Comparison of ENCODE assay signal across 8 cellular contexts in the genomic region with DNA sequence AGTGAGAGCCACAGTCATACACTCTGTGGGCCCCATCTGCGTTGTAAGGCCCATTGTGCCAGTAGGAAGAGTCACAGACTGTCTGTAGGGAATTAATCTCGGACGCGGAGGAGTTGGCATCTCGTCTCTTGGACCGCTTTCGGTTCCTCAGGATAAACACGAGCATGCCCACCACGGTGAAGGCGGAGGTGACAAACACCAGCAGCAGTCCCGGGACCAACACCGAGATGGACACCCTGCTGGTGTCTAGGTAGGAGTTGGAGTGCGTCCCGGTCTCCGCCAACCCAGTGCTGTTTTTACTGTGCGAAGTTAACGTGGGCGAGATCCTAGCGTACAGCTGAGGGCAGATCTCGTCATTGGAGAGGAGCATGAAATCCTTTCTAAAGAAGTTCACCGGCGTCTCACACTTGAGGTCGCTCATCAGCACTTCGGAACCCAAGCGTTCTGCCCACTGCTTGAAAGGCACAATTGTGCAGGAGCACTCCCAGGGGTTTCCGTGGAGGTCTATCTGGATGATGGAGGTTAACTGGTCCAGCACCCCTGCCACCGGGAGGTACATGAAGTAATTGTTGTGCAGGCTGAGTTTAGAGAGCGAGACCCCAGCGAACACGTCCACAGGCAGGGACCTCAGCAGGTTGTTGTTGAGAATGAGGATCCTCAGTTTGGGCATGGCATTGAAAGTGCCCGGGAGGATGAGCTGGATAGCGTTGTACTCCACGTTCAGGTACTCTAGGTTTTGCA. TPM values are rescaled to one million over a fixed set of nuclear protein-coding genes. Genes with fewer than 3 reads are reported as not detected.
DNase-seq lines count a peak whose midpoint lies in the region; ATAC-seq and TF ChIP-seq lines count a peak whose summit lies in the region.
"Had no signal": no experiment of that assay in that cellular context is flagged by ENCODE, and none has a peak within 500 bp of the region (broad histone marks: within the 10 kb centered on the region; RNA-seq: fewer than 3 reads in every experiment).

No MANE protein-coding gene starts in this region.

- dilution Hi-C loops in IMR-90 (cut with HindIII; ENCODE audit: low sequenced_read_pairs, unreplicated experiment): no loop called here

- H3K4me3 ChIP-seq in IMR-90 (ENCODE audit: insufficient read depth, low read depth, low read length) (peak overlapping the region; percentile 41), brain microvascular endothelial cell (ENCODE audit: low read depth, low read length) (peak overlapping the region; percentile 62)
- H3K4me3 ChIP-seq: colonic mucosa had no signal

- no peak overlapping the region for H2AK5ac ChIP-seq in IMR-90 (ENCODE audit: low read depth, low read length)

- H2BK5ac ChIP-seq in IMR-90 (ENCODE audit: low read depth, low read length, poor library complexity, severe bottlenecking): no peak overlapping the region

- H3K4me1 ChIP-seq in IMR-90 (ENCODE audit: control insufficient read depth, insufficient read depth, low read length): no peaks in the 10 kb centered on the region
- H3K4me1 ChIP-seq: colonic mucosa had no signal

- no peak overlapping the region for H2AK9ac ChIP-seq in IMR-90 (replicated peaks; ENCODE audit: low read depth, low read length, poor library complexity)

- H4K5ac ChIP-seq in IMR-90 (ENCODE audit: low read depth, low read length): no peak overlapping the region

- H3K9me1 ChIP-seq in IMR-90 (ENCODE audit: insufficient read depth, low read length): no peaks in the 10 kb centered on the region

- no peaks in the 10 kb centered on the region for H4K20me1 ChIP-seq in IMR-90 (ENCODE audit: insufficient read depth, low read length)

- H3K27me3 ChIP-seq in IMR-90 (ENCODE audit: control insufficient read depth, insufficient read depth, low read length): peaks cover 17% of the 10 kb centered on the region
- H3K27me3 ChIP-seq in brain microvascular endothelial cell (replicated peaks): peaks cover 8% of the 10 kb centered on the region
- H3K27me3 ChIP-seq: colonic mucosa had no signal

- no peak overlapping the region for H2BK120ac ChIP-seq in IMR-90 (ENCODE audit: low read depth, low read length)

- no peak overlapping the region for H3K27ac ChIP-seq in IMR-90 (ENCODE audit: insufficient read depth, low read length)
- H3K27ac ChIP-seq in brain microvascular endothelial cell: no peak overlapping the region
- H3K27ac ChIP-seq: colonic mucosa had no signal

- no peak for TF ChIP-seq RAD21 in IMR-90 (IDR thresholded peaks at IDR 0.05; ENCODE audit: low read length)

- no peak overlapping the region for H2BK20ac ChIP-seq in IMR-90 (ENCODE audit: low read depth, low read length)

- in situ Hi-C loops in IMR-90 (cut with MboI; ENCODE audit: low sequenced_read_pairs): no loop called here
- in situ Hi-C loops in brain microvascular endothelial cell (cut with HindIII; ENCODE audit: low pct_ligation_motif_present, low sequenced_read_pairs): no loop called here

- no peak overlapping the region for H3K9ac ChIP-seq in IMR-90 (ENCODE audit: low read depth, low read length)

- no peak overlapping the region for H4K91ac ChIP-seq in IMR-90 (ENCODE audit: insufficient read depth, low read depth, low read length)

- CTCF ChIA-PET in IMR-90 (lab: Yijun Ruan, JAX): no interaction called here

- H2AFZ ChIP-seq in IMR-90 (replicated peaks; ENCODE audit: low read length, poor library complexity): peak overlapping the region; percentile 81

- H4K8ac ChIP-seq in IMR-90 (ENCODE audit: low read depth in 2 of 2, low read length in 2 of 2): no peak overlapping the region

- H3K36me3 ChIP-seq in IMR-90 (ENCODE audit: control insufficient read depth, insufficient read depth, low read length) (no peaks in the 10 kb centered on the region), brain microvascular endothelial cell (replicated peaks) (no peaks in the 10 kb centered on the region)
- H3K36me3 ChIP-seq: colonic mucosa had no signal

- no peaks in the 10 kb centered on the region for H3K79me1 ChIP-seq in IMR-90 (ENCODE audit: low read depth in 1 of 2, low read length in 2 of 2)

- no peak overlapping the region for H3K23ac ChIP-seq in IMR-90 (ENCODE audit: low read depth, low read length)

- no peak overlapping the region for H3K4ac ChIP-seq in IMR-90 (ENCODE audit: low read depth, low read length)

- H3K18ac ChIP-seq in IMR-90 (ENCODE audit: low read depth, low read length): no peak overlapping the region

- POLR2A ChIA-PET in IMR-90 (lab: Charles Lee; ENCODE audit: unreplicated experiment): no interaction called here

- no TSS peak for BruUV-seq in IMR-90 (replicated peaks; lab: Mats Ljungman, UMichigan)

- 10% methylated on average over 13 of the region's 33 CpGs; no CpG with 5 or more reads in 1 of the 2 experiments for WGBS in IMR-90 (ENCODE audit: extremely low coverage in 2 of 2, insufficient read length in 1 of 2), 2 experiments

- TF ChIP-seq POLR2A in IMR-90 (IDR thresholded peaks at IDR 0.05; ENCODE audit: low read depth, low read length): no peak

- ATAC-seq in IMR-90 (ENCODE audit: low read depth) (no peak), HG03378 (IDR thresholded peaks at IDR 0.05; ENCODE audit: unreplicated experiment) (no peak)
- ATAC-seq in stimulated activated naive CD8-positive, alpha-beta T cell treated with anti-CD3 and anti-CD28 coated beads, Interleukin-15, Interleukin-2, amounts not matched to agents 100 U/mL and 50 U/mL, for 24 hours: peak; percentile 40

- peaks cover 6% of the 10 kb centered on the region for H3K9me3 ChIP-seq in IMR-90 (ENCODE audit: control insufficient read depth, insufficient read depth, low read length)
- H3K9me3 ChIP-seq: colonic mucosa had no signal

- peak overlapping the region; percentile 78 for H3K4me2 ChIP-seq in IMR-90 (ENCODE audit: low read depth, low read length)

- intact Hi-C loops in IMR-90 (cut with micrococcal nuclease): no loop called here

- no peak for DNase-seq in IMR-90
- no peak for DNase-seq in brain microvascular endothelial cell
- DNase-seq in islet precursor cell: peak; percentile 43
- DNase-seq in stimulated activated naive CD8-positive, alpha-beta T cell treated with anti-CD3 and anti-CD28 coated beads, Interleukin-15, Interleukin-2, amounts not matched to agents 100 U/mL and 50 U/mL, for 24 hours: no peak
- no peak for DNase-seq in T-helper 1 cell
- DNase-seq in NCI-H187 treated with DMSO at 0.1 percent for 48 hours (lab: John Stamatoyannopoulos, UW): no peak
- DNase-seq: colonic mucosa had no signal

- no peak overlapping the region for H3K14ac ChIP-seq in IMR-90 (replicated peaks; ENCODE audit: low read depth, low read length)

- H3K56ac ChIP-seq in IMR-90 (ENCODE audit: extremely low read depth, insufficient read depth, low read length): no peak overlapping the region

- TF ChIP-seq CTCF in IMR-90 (conservative IDR thresholded peaks at IDR 0.05; ENCODE audit: low read depth, low read length) (no peak), brain microvascular endothelial cell (IDR thresholded peaks at IDR 0.05; ENCODE audit: low read depth, low read length, missing control alignments) (no peak)

- no peak overlapping the region for H2BK15ac ChIP-seq in IMR-90 (ENCODE audit: low read depth, low read length)

TF ChIP-seq in IMR-90, 13 proteins besides CTCF, POLR2A, EP300 and RAD21:
- TF ChIP-seq MAFK (IDR thresholded peaks at IDR 0.05; ENCODE audit: low read depth, low read length) (no peak), NFE2L2 (IDR thresholded peaks at IDR 0.05; ENCODE audit: low read depth, low read length) (no peak), RCOR1 (IDR thresholded peaks at IDR 0.05; ENCODE audit: insufficient replicate concordance, low read length) (no peak), BHLHE40 (IDR thresholded peaks at IDR 0.05; ENCODE audit: low read depth, low read length) (no peak), FOS (IDR thresholded peaks at IDR 0.05; ENCODE audit: low read depth, low read length) (no peak), RFX5 (IDR thresholded peaks at IDR 0.05; ENCODE audit: low read depth, low read length) (no peak), CHD1 (IDR thresholded peaks at IDR 0.05; ENCODE audit: low read depth, low read length) (no peak)
- TF ChIP-seq, protein P1, sequence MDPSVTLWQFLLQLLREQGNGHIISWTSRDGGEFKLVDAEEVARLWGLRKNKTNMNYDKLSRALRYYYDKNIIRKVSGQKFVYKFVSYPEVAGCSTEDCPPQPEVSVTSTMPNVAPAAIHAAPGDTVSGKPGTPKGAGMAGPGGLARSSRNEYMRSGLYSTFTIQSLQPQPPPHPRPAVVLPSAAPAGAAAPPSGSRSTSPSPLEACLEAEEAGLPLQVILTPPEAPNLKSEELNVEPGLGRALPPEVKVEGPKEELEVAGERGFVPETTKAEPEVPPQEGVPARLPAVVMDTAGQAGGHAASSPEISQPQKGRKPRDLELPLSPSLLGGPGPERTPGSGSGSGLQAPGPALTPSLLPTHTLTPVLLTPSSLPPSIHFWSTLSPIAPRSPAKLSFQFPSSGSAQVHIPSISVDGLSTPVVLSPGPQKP (IDR thresholded peaks at IDR 0.05; ENCODE audit: borderline replicate concordance, low read depth, low read length): no peak
- TF ChIP-seq, protein P2, sequence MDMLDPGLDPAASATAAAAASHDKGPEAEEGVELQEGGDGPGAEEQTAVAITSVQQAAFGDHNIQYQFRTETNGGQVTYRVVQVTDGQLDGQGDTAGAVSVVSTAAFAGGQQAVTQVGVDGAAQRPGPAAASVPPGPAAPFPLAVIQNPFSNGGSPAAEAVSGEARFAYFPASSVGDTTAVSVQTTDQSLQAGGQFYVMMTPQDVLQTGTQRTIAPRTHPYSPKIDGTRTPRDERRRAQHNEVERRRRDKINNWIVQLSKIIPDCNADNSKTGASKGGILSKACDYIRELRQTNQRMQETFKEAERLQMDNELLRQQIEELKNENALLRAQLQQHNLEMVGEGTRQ (IDR thresholded peaks at IDR 0.05; ENCODE audit: low read depth, low read length): no peak

RNA-seq across cellular contexts. Expression of a gene that starts 2.7 kb away (rescaled TPM):
- under 0.01 TPM in 2 replicates for total RNA-seq in IMR-90 (2012; rRNA removed)
- 0.04 and 0.07 TPM in 2 replicates for polyA plus RNA-seq in IMR-90 (2012; rRNA removed)
- polyA plus RNA-seq in IMR-90 (2012; cell fraction: cytosol; rRNA removed): 0.02 TPM in 1 of 2 replicates, not detected in the other
- polyA plus RNA-seq in IMR-90 (2012; cell fraction: nucleus; rRNA removed; ENCODE audit: low replicate concordance): 0.03 and 0.06 TPM in 2 replicates
- total RNA-seq: colonic mucosa had no signal
